Comparison of ENCODE assay signal across 15 cellular contexts in genomic region chr6:100322886-100323285, GRCh38.
DNase-seq lines count a peak whose midpoint lies in the region; ATAC-seq and TF ChIP-seq lines count a peak whose summit lies in the region.
"Had no signal": no experiment of that assay in that cellular context is flagged by ENCODE, and none has a peak within 500 bp of the region (broad histone marks: within the 10 kb centered on the region; RNA-seq: fewer than 3 reads in every experiment).

No MANE protein-coding gene starts in this region.

- H3K4me3 ChIP-seq in LNCaP clone FGC (ENCODE audit: low read depth, low read length), result no peak overlapping the region
- no peak overlapping the region for H3K4me3 ChIP-seq in fibroblast of mammary gland (ENCODE audit: control insufficient read depth, low read depth, low read length)
- H3K4me3 ChIP-seq: BLaER1 treated with 17β-estradiol and CSF1 and Interleukin-3, amounts not matched to agents 10 nM and 100 nM had no signal

- ATAC-seq in GM21515 (IDR thresholded peaks at IDR 0.05; ENCODE audit: unreplicated experiment), result no peak
- ATAC-seq: CD8-positive, alpha-beta T cell; HCT116 had no signal

- no peak for TF ChIP-seq CTCF in LNCaP clone FGC (IDR thresholded peaks at IDR 0.05; ENCODE audit: control insufficient read depth, extremely low read depth, insufficient read depth)
- TF ChIP-seq CTCF in fibroblast of mammary gland (conservative IDR thresholded peaks at IDR 0.05; ENCODE audit: control insufficient read depth, insufficient read depth, low read depth, low read length), result no peak

- DNase-seq in NCI-H1694 treated with DMSO at 0.1 percent for 48 hours (lab: John Stamatoyannopoulos, UW) (peak; percentile 2), NCI-H1694 (lab: John Stamatoyannopoulos, UW) (no peak), LNCaP clone FGC (ENCODE audit: low read depth) (peak; percentile 28), NCI-H446 treated with DMSO at 0.1 percent for 48 hours (lab: John Stamatoyannopoulos, UW) (peak; percentile 7), fibroblast of mammary gland (ENCODE audit: low read depth) (peak; percentile 32), cerebellum (ENCODE audit: low spot score) (no peak)
- DNase-seq: Calu3; CD8-positive, alpha-beta T cell; GDM1; GOT3; H7; HFFc6 had no signal

Comparison
In these comparisons a context has a peak if more than half of its experiments do, and no peak if none do; other contexts are left out.
1. DNase-seq: peak in NCI-H1694 treated with DMSO at 0.1 percent for 48 hours (single experiment), LNCaP clone FGC (single experiment), NCI-H446 treated with DMSO at 0.1 percent for 48 hours (single experiment) and fibroblast of mammary gland (single experiment); none in NCI-H1694 (single experiment) and cerebellum (single experiment).